In genomic region chr5:53479045-53479655, GRCh38 we compare ENCODE assay signal across 9 cellular contexts. TPM values are rescaled to one million over a fixed set of nuclear protein-coding genes. Genes with fewer than 3 reads are reported as not detected.
DNase-seq lines count a peak whose midpoint lies in the region; ATAC-seq and TF ChIP-seq lines count a peak whose summit lies in the region.
"Had no signal": no experiment of that assay in that cellular context is flagged by ENCODE, and none has a peak within 500 bp of the region (broad histone marks: within the 10 kb centered on the region; RNA-seq: fewer than 3 reads in every experiment).

No MANE protein-coding gene starts in this region.

- WGBS in SK-N-SH (ENCODE audit: low lambda C conversion rate), result 1% methylated on average over 17 of the region's 17 CpGs

- DNase-seq in SK-N-SH (peak; percentile 38), WERI-Rb-1 (no peak), inferior parietal cortex (ENCODE audit: extremely low spot score) (no peak), HT-29 (ENCODE audit: low spot score) (no peak)
- DNase-seq: DND-41 had no signal

- H3K27me3 ChIP-seq in SK-N-SH (ENCODE audit: insufficient read depth), result no peaks in the 10 kb centered on the region
- peaks cover 37% of the 10 kb centered on the region for H3K27me3 ChIP-seq in WERI-Rb-1 (ENCODE audit: insufficient read depth, low read depth, severe bottlenecking)
- no peaks in the 10 kb centered on the region for H3K27me3 ChIP-seq in stomach smooth muscle (ENCODE audit: control insufficient read depth in 1 of 2, insufficient read depth in 2 of 2, low read length in 2 of 2)

- H3K9ac ChIP-seq in SK-N-SH, result peak overlapping the region; percentile 98
- H3K9ac ChIP-seq in stomach smooth muscle (ENCODE audit: low read length in 2 of 2), result peak overlapping the region; percentile 38 to 68

- H3K36me3 ChIP-seq in SK-N-SH (replicated peaks in 1 of 2; ENCODE audit: control insufficient read depth in 1 of 2, insufficient read depth in 2 of 2, low read length in 1 of 2) (peaks cover 9 to 13% of the 10 kb centered on the region in 2 experiments), WERI-Rb-1 (no peaks in the 10 kb centered on the region), stomach smooth muscle (ENCODE audit: control insufficient read depth in 2 of 2, insufficient read depth in 2 of 2, low read length in 2 of 2) (no peaks in the 10 kb centered on the region)

- H3K9me2 ChIP-seq in SK-N-SH, result no peaks in the 10 kb centered on the region

- H3K9me3 ChIP-seq in SK-N-SH (no peaks in the 10 kb centered on the region), WERI-Rb-1 (ENCODE audit: severe bottlenecking) (no peaks in the 10 kb centered on the region), stomach smooth muscle (ENCODE audit: control insufficient read depth in 2 of 2, low read length in 2 of 2) (no peaks in the 10 kb centered on the region)

- H2AFZ ChIP-seq in SK-N-SH (ENCODE audit: low read depth), result peak overlapping the region; percentile 78

- H3K4me1 ChIP-seq in SK-N-SH (ENCODE audit: control insufficient read depth in 1 of 2, insufficient read depth in 2 of 2, low read depth in 1 of 2, low read length in 1 of 2) (peaks cover 11 to 13% of the 10 kb centered on the region in 2 experiments; a peak in 3 of 4 replicates), stomach smooth muscle (ENCODE audit: control insufficient read depth, insufficient read depth, low read length) (peaks cover 19% of the 10 kb centered on the region)

- H3K4me3 ChIP-seq in SK-N-SH (ENCODE audit: low read depth in 2 of 2, low read length in 1 of 2) (peak overlapping the region; percentile 68 to 88), WERI-Rb-1 (ENCODE audit: low read depth, low read length) (peak overlapping the region; percentile 62), iPS-11a (ENCODE audit: low read depth, low read length) (peak overlapping the region; percentile 50), stomach smooth muscle (ENCODE audit: low read length in 2 of 2) (peak overlapping the region; percentile 79 to 88)

- ATAC-seq in SK-N-SH treated with all-trans-retinoic acid at 6 μM for 48 hours (no peak), GM21367 (IDR thresholded peaks at IDR 0.05; ENCODE audit: unreplicated experiment) (no peak)

- no peak for TF ChIP-seq RAD21 in SK-N-SH (IDR thresholded peaks at IDR 0.05; ENCODE audit: low read length)

- TF ChIP-seq EP300 in SK-N-SH (IDR thresholded peaks at IDR 0.05; ENCODE audit: borderline replicate concordance in 1 of 2, low read depth in 1 of 2, low read length in 1 of 2), result no peak

- peak overlapping the region; percentile 83 for H3K4me2 ChIP-seq in SK-N-SH

- peaks cover 36% of the 10 kb centered on the region for H3K79me2 ChIP-seq in SK-N-SH (ENCODE audit: insufficient read depth)

- CTCF ChIA-PET in SK-N-SH (lab: Yijun Ruan, JAX), result interaction anchor here (1.7 kb wide), 1 partner anchor 17 kb away, joined by 9 read pairs; no protein-coding TSS in a partner anchor

- peak overlapping the region in 1 of 2 experiments; percentile 99; a peak in 2 of 4 replicates for H3K27ac ChIP-seq in SK-N-SH (ENCODE audit: low read depth in 2 of 2, low read length in 1 of 2)
- no peak overlapping the region for H3K27ac ChIP-seq in WERI-Rb-1
- no peak overlapping the region for H3K27ac ChIP-seq in stomach smooth muscle (ENCODE audit: low read length)

- no peaks in the 10 kb centered on the region for H4K20me1 ChIP-seq in SK-N-SH (ENCODE audit: insufficient read depth)

- H3F3A ChIP-seq in SK-N-SH (replicated peaks; ENCODE audit: insufficient read depth), result peaks cover 31% of the 10 kb centered on the region

- TF ChIP-seq CTCF in SK-N-SH (IDR thresholded peaks at IDR 0.05) (no peak), WERI-Rb-1 (IDR thresholded peaks at IDR 0.05; ENCODE audit: low read depth, low read length) (no peak)

- POLR2A ChIA-PET in SK-N-SH (lab: Yijun Ruan, JAX), result no interaction called here

TF ChIP-seq in SK-N-SH, 30 proteins besides CTCF, POLR2A, EP300 and RAD21:
- peak; percentile 23; the same call in 1 of the 2 replicates for TF ChIP-seq POLR2AphosphoS5 (IDR thresholded peaks at IDR 0.05; ENCODE audit: low read depth, low read length)
- TF ChIP-seq TCF12 (IDR thresholded peaks at IDR 0.05), result no peak

TF ChIP-seq in SK-N-SH treated with all-trans-retinoic acid at 6 μM for 48 hours, 23 proteins besides CTCF, POLR2A, EP300 and RAD21 (continues in another document):
- TF ChIP-seq GLIS3 (CRISPR knock-in tag; IDR thresholded peaks at IDR 0.05) (no peak), ARNTL (CRISPR knock-in tag; IDR thresholded peaks at IDR 0.05; ENCODE audit: borderline replicate concordance, low read depth) (no peak), CSDC2 (CRISPR knock-in tag; IDR thresholded peaks at IDR 0.05) (no peak), ZFP30 (CRISPR knock-in tag; IDR thresholded peaks at IDR 0.05) (no peak), TOX (CRISPR knock-in tag; IDR thresholded peaks at IDR 0.05; ENCODE audit: borderline replicate concordance) (no peak), RARB (CRISPR knock-in tag; IDR thresholded peaks at IDR 0.05) (no peak), OSR1 (CRISPR knock-in tag; IDR thresholded peaks at IDR 0.05) (no peak), ZFP3 (CRISPR knock-in tag; IDR thresholded peaks at IDR 0.05) (no peak), SNAI2 (CRISPR knock-in tag; IDR thresholded peaks at IDR 0.05) (no peak), ZC3H10 (CRISPR knock-in tag; IDR thresholded peaks at IDR 0.05) (no peak), ESRRG (CRISPR knock-in tag; IDR thresholded peaks at IDR 0.05) (no peak), ZNF8 (CRISPR knock-in tag; IDR thresholded peaks at IDR 0.05) (no peak), PPARA (CRISPR knock-in tag; IDR thresholded peaks at IDR 0.05; ENCODE audit: borderline replicate concordance) (no peak), BACH2 (CRISPR knock-in tag; IDR thresholded peaks at IDR 0.05; ENCODE audit: borderline replicate concordance) (no peak)
- TF ChIP-seq, protein P1, sequence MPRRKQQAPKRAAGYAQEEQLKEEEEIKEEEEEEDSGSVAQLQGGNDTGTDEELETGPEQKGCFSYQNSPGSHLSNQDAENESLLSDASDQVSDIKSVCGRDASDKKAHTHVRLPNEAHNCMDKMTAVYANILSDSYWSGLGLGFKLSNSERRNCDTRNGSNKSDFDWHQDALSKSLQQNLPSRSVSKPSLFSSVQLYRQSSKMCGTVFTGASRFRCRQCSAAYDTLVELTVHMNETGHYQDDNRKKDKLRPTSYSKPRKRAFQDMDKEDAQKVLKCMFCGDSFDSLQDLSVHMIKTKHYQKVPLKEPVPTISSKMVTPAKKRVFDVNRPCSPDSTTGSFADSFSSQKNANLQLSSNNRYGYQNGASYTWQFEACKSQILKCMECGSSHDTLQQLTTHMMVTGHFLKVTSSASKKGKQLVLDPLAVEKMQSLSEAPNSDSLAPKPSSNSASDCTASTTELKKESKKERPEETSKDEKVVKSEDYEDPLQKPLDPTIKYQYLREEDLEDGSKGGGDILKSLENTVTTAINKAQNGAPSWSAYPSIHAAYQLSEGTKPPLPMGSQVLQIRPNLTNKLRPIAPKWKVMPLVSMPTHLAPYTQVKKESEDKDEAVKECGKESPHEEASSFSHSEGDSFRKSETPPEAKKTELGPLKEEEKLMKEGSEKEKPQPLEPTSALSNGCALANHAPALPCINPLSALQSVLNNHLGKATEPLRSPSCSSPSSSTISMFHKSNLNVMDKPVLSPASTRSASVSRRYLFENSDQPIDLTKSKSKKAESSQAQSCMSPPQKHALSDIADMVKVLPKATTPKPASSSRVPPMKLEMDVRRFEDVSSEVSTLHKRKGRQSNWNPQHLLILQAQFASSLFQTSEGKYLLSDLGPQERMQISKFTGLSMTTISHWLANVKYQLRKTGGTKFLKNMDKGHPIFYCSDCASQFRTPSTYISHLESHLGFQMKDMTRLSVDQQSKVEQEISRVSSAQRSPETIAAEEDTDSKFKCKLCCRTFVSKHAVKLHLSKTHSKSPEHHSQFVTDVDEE (CRISPR knock-in tag; IDR thresholded peaks at IDR 0.05), result no peak
- TF ChIP-seq, protein P2, sequence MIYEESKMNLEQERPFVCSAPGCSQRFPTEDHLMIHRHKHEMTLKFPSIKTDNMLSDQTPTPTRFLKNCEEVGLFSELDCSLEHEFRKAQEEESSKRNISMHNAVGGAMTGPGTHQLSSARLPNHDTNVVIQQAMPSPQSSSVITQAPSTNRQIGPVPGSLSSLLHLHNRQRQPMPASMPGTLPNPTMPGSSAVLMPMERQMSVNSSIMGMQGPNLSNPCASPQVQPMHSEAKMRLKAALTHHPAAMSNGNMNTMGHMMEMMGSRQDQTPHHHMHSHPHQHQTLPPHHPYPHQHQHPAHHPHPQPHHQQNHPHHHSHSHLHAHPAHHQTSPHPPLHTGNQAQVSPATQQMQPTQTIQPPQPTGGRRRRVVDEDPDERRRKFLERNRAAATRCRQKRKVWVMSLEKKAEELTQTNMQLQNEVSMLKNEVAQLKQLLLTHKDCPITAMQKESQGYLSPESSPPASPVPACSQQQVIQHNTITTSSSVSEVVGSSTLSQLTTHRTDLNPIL (CRISPR knock-in tag; IDR thresholded peaks at IDR 0.05; ENCODE audit: low read depth), result no peak
- TF ChIP-seq, protein P3, sequence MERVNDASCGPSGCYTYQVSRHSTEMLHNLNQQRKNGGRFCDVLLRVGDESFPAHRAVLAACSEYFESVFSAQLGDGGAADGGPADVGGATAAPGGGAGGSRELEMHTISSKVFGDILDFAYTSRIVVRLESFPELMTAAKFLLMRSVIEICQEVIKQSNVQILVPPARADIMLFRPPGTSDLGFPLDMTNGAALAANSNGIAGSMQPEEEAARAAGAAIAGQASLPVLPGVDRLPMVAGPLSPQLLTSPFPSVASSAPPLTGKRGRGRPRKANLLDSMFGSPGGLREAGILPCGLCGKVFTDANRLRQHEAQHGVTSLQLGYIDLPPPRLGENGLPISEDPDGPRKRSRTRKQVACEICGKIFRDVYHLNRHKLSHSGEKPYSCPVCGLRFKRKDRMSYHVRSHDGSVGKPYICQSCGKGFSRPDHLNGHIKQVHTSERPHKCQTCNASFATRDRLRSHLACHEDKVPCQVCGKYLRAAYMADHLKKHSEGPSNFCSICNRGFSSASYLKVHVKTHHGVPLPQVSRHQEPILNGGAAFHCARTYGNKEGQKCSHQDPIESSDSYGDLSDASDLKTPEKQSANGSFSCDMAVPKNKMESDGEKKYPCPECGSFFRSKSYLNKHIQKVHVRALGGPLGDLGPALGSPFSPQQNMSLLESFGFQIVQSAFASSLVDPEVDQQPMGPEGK (CRISPR knock-in tag; IDR thresholded peaks at IDR 0.05; ENCODE audit: borderline replicate concordance), result no peak

RNA-seq across cellular contexts. Expression of gene FST, which starts 1.3 kb away (rescaled TPM):
- 157 and 162 TPM in 2 replicates for polyA plus RNA-seq in SK-N-SH (2012; rRNA removed)
- 154 and 175 TPM in 2 replicates for polyA plus RNA-seq in SK-N-SH (2012; cell fraction: cytosol; rRNA removed)
- polyA plus RNA-seq in SK-N-SH (2012; cell fraction: nucleus; rRNA removed), result 202 and 227 TPM in 2 replicates
- not detected in 2 replicates for total RNA-seq in HT-29 (2014; rRNA removed; shearing (Covaris generic))
